Comparison of ENCODE assay signal across 22 cellular contexts in the genomic region with DNA sequence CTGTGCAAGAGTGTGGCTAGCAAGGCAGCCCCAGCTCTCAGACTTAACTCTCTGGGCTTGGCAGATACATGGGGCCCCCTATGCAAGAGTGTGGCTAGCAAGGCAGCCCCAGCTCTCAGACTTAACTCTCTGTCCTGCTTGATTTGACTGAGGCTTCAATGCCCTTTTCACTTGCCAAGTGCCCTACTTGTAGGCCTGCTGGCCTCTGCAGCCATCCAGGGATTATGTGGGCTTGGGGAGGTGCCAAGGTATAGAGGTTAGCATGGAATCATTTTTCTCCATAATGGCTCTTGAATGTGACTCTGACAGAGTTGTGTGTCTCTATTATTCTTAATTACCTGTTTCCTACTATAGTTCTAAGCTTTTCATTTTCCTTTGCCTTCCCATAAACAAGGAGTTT.
"Had no signal": no experiment of that assay in that cellular context is flagged by ENCODE, and none has a peak within 500 bp of the region (broad histone marks: within the 10 kb centered on the region; RNA-seq: fewer than 3 reads in every experiment).

No MANE protein-coding gene starts in this region.

- H3K9me3 Mint-ChIP-seq: memory B cell; mesothelial cell of epicardium; natural killer cell treated with Interleukin-12 subunit alpha and Interleukin-12 subunit beta and Interleukin-15 and Interleukin-18, amount 100 ng/mL, for 72 hours; neural progenitor cell; stimulated activated naive CD8-positive, alpha-beta T cell treated with anti-CD3 and anti-CD28 coated beads, Interleukin-15, amount 100 ng/mL, for 72 hours had no signal

- H3K36me3 ChIP-seq: neural progenitor cell, ovary had no signal

- H3K9me3 ChIP-seq: colonic mucosa, esophagus squamous epithelium, left ventricle myocardium inferior, lower lobe of right lung, ovary, right lobe of liver, testis, transverse colon had no signal

- H3K27ac ChIP-seq: colonic mucosa, esophagus squamous epithelium, left ventricle myocardium inferior, lower lobe of right lung, neural progenitor cell, ovary, right lobe of liver, skin epidermis, testis, transverse colon had no signal

- H3K4me3 ChIP-seq: colonic mucosa, esophagus squamous epithelium, left ventricle myocardium inferior, lower lobe of right lung, neural progenitor cell, ovary, right lobe of liver, skin epidermis, testis, transverse colon had no signal

- H3K27ac Mint-ChIP-seq: immature natural killer cell; memory B cell; mesothelial cell of epicardium; natural killer cell treated with Interleukin-12 subunit alpha and Interleukin-12 subunit beta and Interleukin-15 and Interleukin-18, amount 100 ng/mL, for 72 hours; neural progenitor cell; stimulated activated naive B cell treated with anti-CD40 and anti-IgM and Interleukin-4, amounts not matched to agents 10 μg/mL and 1 μg/mL and 100 μg/mL, for 72 hours; stimulated activated naive CD8-positive, alpha-beta T cell treated with anti-CD3 and anti-CD28 coated beads, Interleukin-15, amount 100 ng/mL, for 72 hours had no signal

- ATAC-seq: lower lobe of right lung; natural killer cell treated with Interleukin-12 subunit alpha and Interleukin-12 subunit beta and Interleukin-15 and Interleukin-18, amount 100 ng/mL, for 72 hours; right lobe of liver; stimulated activated naive B cell treated with anti-CD40 and anti-IgM and Interleukin-4, amounts not matched to agents 10 μg/mL and 1 μg/mL and 100 μg/mL, for 72 hours; stimulated activated naive CD8-positive, alpha-beta T cell treated with anti-CD3 and anti-CD28 coated beads, Interleukin-15, amount 100 ng/mL, for 72 hours had no signal

- H3K36me3 Mint-ChIP-seq: immature natural killer cell; memory B cell; natural killer cell treated with Interleukin-12 subunit alpha and Interleukin-12 subunit beta and Interleukin-15 and Interleukin-18, amount 100 ng/mL, for 72 hours; stimulated activated naive B cell treated with anti-CD40 and anti-IgM and Interleukin-4, amounts not matched to agents 10 μg/mL and 1 μg/mL and 100 μg/mL, for 72 hours had no signal

- H3K27me3 Mint-ChIP-seq: stimulated activated naive B cell treated with anti-CD40 and anti-IgM and Interleukin-4, amounts not matched to agents 10 μg/mL and 1 μg/mL and 100 μg/mL, for 72 hours; stimulated activated naive CD8-positive, alpha-beta T cell treated with anti-CD3 and anti-CD28 coated beads, Interleukin-15, amount 100 ng/mL, for 72 hours had no signal

- H3K4me1 ChIP-seq: colonic mucosa, esophagus squamous epithelium, lower lobe of right lung, neural progenitor cell, right lobe of liver, testis, transverse colon had no signal

- H3K27me3 ChIP-seq: colonic mucosa, esophagus squamous epithelium, neural progenitor cell, ovary, right lobe of liver, testis, transverse colon had no signal

- H3K4me1 Mint-ChIP-seq: immature natural killer cell; memory B cell; mesothelial cell of epicardium; neural progenitor cell; stimulated activated naive B cell treated with anti-CD40 and anti-IgM and Interleukin-4, amounts not matched to agents 10 μg/mL and 1 μg/mL and 100 μg/mL, for 72 hours; stimulated activated naive CD8-positive, alpha-beta T cell treated with anti-CD3 and anti-CD28 coated beads, Interleukin-15, amount 100 ng/mL, for 72 hours had no signal

- H3K4me3 Mint-ChIP-seq: immature natural killer cell; memory B cell; mesothelial cell of epicardium; natural killer cell treated with Interleukin-12 subunit alpha and Interleukin-12 subunit beta and Interleukin-15 and Interleukin-18, amount 100 ng/mL, for 72 hours; neural progenitor cell; stimulated activated naive B cell treated with anti-CD40 and anti-IgM and Interleukin-4, amounts not matched to agents 10 μg/mL and 1 μg/mL and 100 μg/mL, for 72 hours; stimulated activated naive CD8-positive, alpha-beta T cell treated with anti-CD3 and anti-CD28 coated beads, Interleukin-15, amount 100 ng/mL, for 72 hours had no signal

- DNase-seq: colonic mucosa; dermis blood vessel endothelial cell; esophagus squamous epithelium; foreskin fibroblast; immature natural killer cell; left cardiac atrium; left ventricle myocardium inferior; lower lobe of right lung; nucleus accumbens; ovary; right lobe of liver; stimulated activated CD4-positive, alpha-beta T cell treated with anti-CD3 and anti-CD28 coated beads, Interleukin-2, amount 100 ng/mL, for 24 hours; stimulated activated CD4-positive, alpha-beta T cell treated with anti-CD3 and anti-CD28 coated beads, Interleukin-4, amount 100 ng/mL, for 4 hours; stimulated activated naive B cell treated with anti-CD40 and anti-IgM and Interleukin-4, amounts not matched to agents 10 μg/mL and 1 μg/mL and 100 μg/mL, for 72 hours; stimulated activated naive CD8-positive, alpha-beta T cell treated with anti-CD3 and anti-CD28 coated beads, Interleukin-15, amount 100 ng/mL, for 72 hours; testis; transverse colon had no signal
